In the genomic region with DNA sequence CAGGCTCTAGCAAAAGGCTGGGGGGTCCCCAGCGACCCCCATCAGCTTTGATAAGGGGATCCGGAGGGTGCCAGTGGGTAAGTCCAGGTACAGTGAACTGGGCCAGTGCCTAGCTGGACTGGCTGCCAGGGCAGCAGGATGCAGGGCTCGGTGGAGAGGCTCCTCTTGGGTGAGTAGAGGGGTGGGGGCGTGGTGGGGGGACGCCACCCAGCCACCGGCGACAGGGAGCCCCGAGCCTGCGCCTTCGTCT, we compare ENCODE assay signal across 8 cellular contexts. TPM values are rescaled to one million over a fixed set of nuclear protein-coding genes. Genes with fewer than 3 reads are reported as not detected.
DNase-seq lines count a peak whose midpoint lies in the region; ATAC-seq and TF ChIP-seq lines count a peak whose summit lies in the region.

No MANE protein-coding gene starts in this region.

- CTCF ChIA-PET in A673 (lab: Charles Lee) = interaction anchor here (0.8 to 2.7 kb wide), 2 partner anchors 17 to 79 kb away, joined by 3 to 18 read pairs; no protein-coding TSS in a partner anchor

- no peaks in the 10 kb centered on the region for H3K9me3 Mint-ChIP-seq in naive B cell

- TF ChIP-seq POLR2A in GM18505 (IDR thresholded peaks at IDR 0.05; ENCODE audit: borderline replicate concordance, extremely low read depth, insufficient read depth, insufficient read length) = no peak

- no peaks in the 10 kb centered on the region for H3K9me3 ChIP-seq in A673 (ENCODE audit: low read depth, low read length, poor library complexity, severe bottlenecking)
- H3K9me3 ChIP-seq in colonic mucosa = no peaks in the 10 kb centered on the region

- BruUV-seq in A673 (replicated peaks; lab: Mats Ljungman, UMichigan) = no TSS peak

- ATAC-seq in naive B cell (ENCODE audit: low read depth in 2 of 2) = no peak
- no peak for ATAC-seq in left colon
- no peak for ATAC-seq in GM18505 (IDR thresholded peaks at IDR 0.05; ENCODE audit: unreplicated experiment)
- no peak for ATAC-seq in GM18868 (IDR thresholded peaks at IDR 0.05; ENCODE audit: unreplicated experiment)
- no peak for ATAC-seq in HG03139 (IDR thresholded peaks at IDR 0.05; ENCODE audit: unreplicated experiment)

- no peaks in the 10 kb centered on the region for H3K36me3 Mint-ChIP-seq in naive B cell

- H3K27me3 Mint-ChIP-seq in naive B cell = no peaks in the 10 kb centered on the region

- peak overlapping the region in 3 of 6 donors; percentile 10 to 91 (median 78) for H3K27ac Mint-ChIP-seq in naive B cell

- H3K4me3 Mint-ChIP-seq in naive B cell = peak overlapping the region; percentile 49 to 93 (median 84)

- H3K27me3 ChIP-seq in A673 (replicated peaks; ENCODE audit: insufficient read depth, low read depth, low read length, poor library complexity) = no peaks in the 10 kb centered on the region
- H3K27me3 ChIP-seq in colonic mucosa = no peaks in the 10 kb centered on the region

- intact Hi-C loops in A673 (cut with micrococcal nuclease; ENCODE audit: unreplicated experiment) = no loop called here
- intact Hi-C loops in colonic mucosa (cut with DNase I) = no loop called here
- intact Hi-C loops in left colon (cut with DNase I, micrococcal nuclease) = no loop called here

- no peak for TF ChIP-seq EP300 in Ishikawa (IDR thresholded peaks at IDR 0.05; ENCODE audit: borderline replicate concordance)

- DNase-seq in A673 (ENCODE audit: low spot score) (no peak), colonic mucosa (no peak), naive B cell (no peak), left colon (no peak)

- H3K4me3 ChIP-seq in A673 (ENCODE audit: low read depth, low read length, poor library complexity, severe bottlenecking) (peak overlapping the region; percentile 66), colonic mucosa (peak overlapping the region; percentile 61)

- TF ChIP-seq CTCF in A673 (conservative IDR thresholded peaks at IDR 0.05; ENCODE audit: low read depth, low read length) (no peak), colonic mucosa (IDR thresholded peaks at IDR 0.05) (no peak)

- no peaks in the 10 kb centered on the region for H3K36me3 ChIP-seq in A673 (ENCODE audit: insufficient read depth, low read length, poor library complexity, severe bottlenecking)
- no peaks in the 10 kb centered on the region for H3K36me3 ChIP-seq in colonic mucosa

- TF ChIP-seq RAD21 in Ishikawa (IDR thresholded peaks at IDR 0.05; ENCODE audit: low read depth) = no peak

- POLR2A ChIA-PET in A673 (lab: Charles Lee; ENCODE audit: low non-redundant PET) = interaction anchor here (0.5 to 0.6 kb wide), 2 partner anchors 49 to 1633 kb away, joined by 3 to 4 read pairs; no protein-coding TSS in a partner anchor

- peaks cover 24% of the 10 kb centered on the region for H3K4me1 ChIP-seq in A673 (ENCODE audit: insufficient read depth, low read length, poor library complexity, severe bottlenecking)
- H3K4me1 ChIP-seq in colonic mucosa = peaks cover 22% of the 10 kb centered on the region

- peak overlapping the region; percentile 75 for H3K27ac ChIP-seq in A673 (ENCODE audit: low read depth, low read length, poor library complexity, severe bottlenecking)
- H3K27ac ChIP-seq in colonic mucosa = peak overlapping the region; percentile 54

- H3K9ac ChIP-seq in colonic mucosa (ENCODE audit: low read depth in 2 of 2, low read length in 2 of 2) = peak overlapping the region; percentile 72 to 81

- peaks cover 40 to 57% (median 46%) of the 10 kb centered on the region in 3 donors for H3K4me1 Mint-ChIP-seq in naive B cell

TF ChIP-seq in Ishikawa, 13 proteins besides CTCF, POLR2A, EP300 and RAD21:
- TF ChIP-seq FOXM1 (IDR thresholded peaks at IDR 0.05; ENCODE audit: borderline replicate concordance, low read depth) (no peak), CREB1 (IDR thresholded peaks at IDR 0.05; ENCODE audit: low read depth) (no peak), CEBPB (IDR thresholded peaks at IDR 0.05) (no peak), ZBTB7A (IDR thresholded peaks at IDR 0.05; ENCODE audit: low read depth) (0 out of 2 replicates have a peak, but pooled peaks have one; percentile 92), TCF12 (IDR thresholded peaks at IDR 0.05; ENCODE audit: low read depth) (no peak)
- TF ChIP-seq, protein P1, sequence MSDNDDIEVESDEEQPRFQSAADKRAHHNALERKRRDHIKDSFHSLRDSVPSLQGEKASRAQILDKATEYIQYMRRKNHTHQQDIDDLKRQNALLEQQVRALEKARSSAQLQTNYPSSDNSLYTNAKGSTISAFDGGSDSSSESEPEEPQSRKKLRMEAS (IDR thresholded peaks at IDR 0.05) = no peak
- TF ChIP-seq, protein P2, sequence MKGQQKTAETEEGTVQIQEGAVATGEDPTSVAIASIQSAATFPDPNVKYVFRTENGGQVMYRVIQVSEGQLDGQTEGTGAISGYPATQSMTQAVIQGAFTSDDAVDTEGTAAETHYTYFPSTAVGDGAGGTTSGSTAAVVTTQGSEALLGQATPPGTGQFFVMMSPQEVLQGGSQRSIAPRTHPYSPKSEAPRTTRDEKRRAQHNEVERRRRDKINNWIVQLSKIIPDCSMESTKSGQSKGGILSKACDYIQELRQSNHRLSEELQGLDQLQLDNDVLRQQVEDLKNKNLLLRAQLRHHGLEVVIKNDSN (IDR thresholded peaks at IDR 0.05) = no peak
TF ChIP-seq in Ishikawa: peak in this region for 1.

RNA-seq across cellular contexts. Expression of a gene that starts 0.2 kb away (rescaled TPM):
- total RNA-seq in A673 (2021) = 4.3 and 5.7 TPM in 2 replicates
- 10 to 100 TPM; 10.1 TPM for total RNA-seq in colonic mucosa
- polyA plus RNA-seq in naive B cell (ENCODE audit: low read depth in 6 of 6) = 1 to 10 TPM in 2 of 6 donors, under 1 TPM in 3, not detected in 1; 0.39 to 2.6 (median 0.52) TPM
- 1 to 10 TPM; 8.5 to 9.7 TPM for total RNA-seq in left colon

RNA-seq across cellular contexts. Expression of a gene that starts 14.5 kb away (rescaled TPM):
- total RNA-seq in A673 (2021) = 39.3 and 39.8 TPM in 2 replicates
- 10 to 100 TPM; 12.2 to 17.9 TPM for total RNA-seq in colonic mucosa
- 10 to 100 TPM; 12.2 to 18.3 (median 13.9) TPM for polyA plus RNA-seq in naive B cell (ENCODE audit: low read depth in 6 of 6)
- 10 to 100 TPM; 18.1 to 18.9 TPM for total RNA-seq in left colon

RNA-seq across cellular contexts. Expression of a gene that starts 33.2 kb away (rescaled TPM):
- total RNA-seq in A673 (2021) = 0.35 and 0.58 TPM in 2 replicates
- total RNA-seq in colonic mucosa = not detected
- under 1 TPM in 1 of 6 donors, not detected in 5; 0.21 TPM for polyA plus RNA-seq in naive B cell (ENCODE audit: low read depth in 6 of 6)
- total RNA-seq in left colon = not detected

RNA-seq across cellular contexts. Expression of a gene that starts 52.7 kb away (rescaled TPM):
- 70.5 and 81.1 TPM in 2 replicates for total RNA-seq in A673 (2021)
- 10 to 100 TPM; 16.7 to 17.0 TPM for total RNA-seq in colonic mucosa
- 10 to 100 TPM; 47.8 to 69.5 (median 56.0) TPM for polyA plus RNA-seq in naive B cell (ENCODE audit: low read depth in 6 of 6)
- total RNA-seq in left colon = 10 to 100 TPM; 14.7 to 17.8 TPM
